In genomic region chr12:109844983-109845841, GRCh38 we compare ENCODE assay signal across 2 cellular contexts.
A peak's percentile ranks its signal among the peaks of the same experiment; 100 is the strongest.
TF ChIP-seq lines count a peak whose summit lies in the region.

No MANE protein-coding gene starts in this region.

TF ChIP-seq in GM12891, 5 proteins besides CTCF, POLR2A, EP300 and RAD21:
- no peak for TF ChIP-seq POU2F2 (IDR thresholded peaks at IDR 0.05; ENCODE audit: low read depth, low read length)
- no peak for TF ChIP-seq POLR2AphosphoS5 (IDR thresholded peaks at IDR 0.05; ENCODE audit: low read depth, low read length)
- no peak for TF ChIP-seq SPI1 (IDR thresholded peaks at IDR 0.05; ENCODE audit: low read depth, low read length)
- no peak for TF ChIP-seq PAX5 (IDR thresholded peaks at IDR 0.05; ENCODE audit: insufficient read depth, low read length, severe bottlenecking)
- TF ChIP-seq TAF1 (IDR thresholded peaks at IDR 0.05; ENCODE audit: low read depth, low read length): no peak

TF ChIP-seq in GM12878, 131 proteins besides CTCF, POLR2A, EP300 and RAD21:
- TF ChIP-seq CREB1 (IDR thresholded peaks at IDR 0.05; ENCODE audit: low read depth) (no peak), ZBTB33 (IDR thresholded peaks at IDR 0.05) (no peak), TCF12 (IDR thresholded peaks at IDR 0.05; ENCODE audit: low read depth, low read length) (0 out of 2 replicates have a peak, but pooled peaks have one; percentile 20), HDAC2 (IDR thresholded peaks at IDR 0.05) (no peak), NR2F1 (conservative IDR thresholded peaks at IDR 0.05) (0 out of 2 replicates have a peak, but pooled peaks have one; percentile 13), CHD2 (IDR thresholded peaks at IDR 0.05; ENCODE audit: borderline replicate concordance, low read depth, low read length) (peak; percentile 39; the same call in 1 of the 2 replicates), MTA2 (IDR thresholded peaks at IDR 0.05; ENCODE audit: low read depth) (0 out of 2 replicates have a peak, but pooled peaks have one; percentile 9), ZNF217 (IDR thresholded peaks at IDR 0.05) (peak; percentile 76), FOS (IDR thresholded peaks at IDR 0.05; ENCODE audit: borderline replicate concordance, extremely low read depth, insufficient read length) (no peak), SMARCA5 (IDR thresholded peaks at IDR 0.05) (peak; percentile 82), CREM (IDR thresholded peaks at IDR 0.05; ENCODE audit: low read depth) (no peak), NBN (IDR thresholded peaks at IDR 0.05) (peak; percentile 72), FOXK2 (IDR thresholded peaks at IDR 0.05) (no peak), JUND (IDR thresholded peaks at IDR 0.05; ENCODE audit: low read depth, low read length) (0 out of 2 replicates have a peak, but pooled peaks have one; percentile 28), NFXL1 (IDR thresholded peaks at IDR 0.05; ENCODE audit: borderline replicate concordance) (no peak), SMC3 (IDR thresholded peaks at IDR 0.05; ENCODE audit: borderline replicate concordance, low read length) (peak; percentile 61), ZNF622 (IDR thresholded peaks at IDR 0.05) (no peak), ZNF207 (IDR thresholded peaks at IDR 0.05; ENCODE audit: borderline replicate concordance) (peak; percentile 85), RELB (IDR thresholded peaks at IDR 0.05; ENCODE audit: low read depth) (peak; percentile 39; the same call in 1 of the 2 replicates), SMAD5 (IDR thresholded peaks at IDR 0.05; ENCODE audit: low read depth) (no peak), RELA (IDR thresholded peaks at IDR 0.05; ENCODE audit: borderline replicate concordance, partially characterized antibody) (peak; percentile 83), RUNX3 (IDR thresholded peaks at IDR 0.05; ENCODE audit: low read length) (peak; percentile 6; the same call in 1 of the 2 replicates), BCL3 (IDR thresholded peaks at IDR 0.05; ENCODE audit: borderline replicate concordance, insufficient read depth, low read depth, low read length, poor library complexity, severe bottlenecking) (no peak), NRF1 (conservative IDR thresholded peaks at IDR 0.05; ENCODE audit: low read depth, low read length) (peak; percentile 80), SP1 (IDR thresholded peaks at IDR 0.05; ENCODE audit: low read depth, low read length) (peak; percentile 28), STAT3 (IDR thresholded peaks at IDR 0.05; ENCODE audit: low read depth, low read length) (no peak), HDGF (IDR thresholded peaks at IDR 0.05) (peak; percentile 87), DPF2 (IDR thresholded peaks at IDR 0.05) (0 out of 2 replicates have a peak, but pooled peaks have one; percentile 8), GATAD2B (conservative IDR thresholded peaks at IDR 0.05; ENCODE audit: low read depth) (0 out of 2 replicates have a peak, but pooled peaks have one; percentile 44), IKZF1 (conservative IDR thresholded peaks at IDR 0.05) (peak; percentile 77), YY1 (IDR thresholded peaks at IDR 0.05; ENCODE audit: low read depth, low read length) (peak; percentile 39; the same call in 1 of the 2 replicates), TBL1XR1 (IDR thresholded peaks at IDR 0.05; ENCODE audit: low read depth, low read length) (0 out of 2 replicates have a peak, but pooled peaks have one; percentile 28), BRCA1 (IDR thresholded peaks at IDR 0.05; ENCODE audit: low read depth, low read length) (no peak), RB1 (IDR thresholded peaks at IDR 0.05; ENCODE audit: borderline replicate concordance) (peak; percentile 86), MAX (IDR thresholded peaks at IDR 0.05; ENCODE audit: low read depth, low read length) (0 out of 2 replicates have a peak, but pooled peaks have one; percentile 20), BHLHE40 (IDR thresholded peaks at IDR 0.05; ENCODE audit: borderline replicate concordance in 1 of 2, low read depth in 2 of 2, low read length in 1 of 2) (peak in 1 of 2 experiments; percentile 58; a peak in 2 of 4 replicates)
- TF ChIP-seq, protein P1, sequence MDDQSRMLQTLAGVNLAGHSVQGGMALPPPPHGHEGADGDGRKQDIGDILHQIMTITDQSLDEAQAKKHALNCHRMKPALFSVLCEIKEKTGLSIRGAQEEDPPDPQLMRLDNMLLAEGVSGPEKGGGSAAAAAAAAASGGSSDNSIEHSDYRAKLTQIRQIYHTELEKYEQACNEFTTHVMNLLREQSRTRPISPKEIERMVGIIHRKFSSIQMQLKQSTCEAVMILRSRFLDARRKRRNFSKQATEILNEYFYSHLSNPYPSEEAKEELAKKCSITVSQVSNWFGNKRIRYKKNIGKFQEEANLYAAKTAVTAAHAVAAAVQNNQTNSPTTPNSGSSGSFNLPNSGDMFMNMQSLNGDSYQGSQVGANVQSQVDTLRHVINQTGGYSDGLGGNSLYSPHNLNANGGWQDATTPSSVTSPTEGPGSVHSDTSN (IDR thresholded peaks at IDR 0.05; ENCODE audit: insufficient replicate concordance, low read depth, low read length): no peak
- TF ChIP-seq, protein P2, sequence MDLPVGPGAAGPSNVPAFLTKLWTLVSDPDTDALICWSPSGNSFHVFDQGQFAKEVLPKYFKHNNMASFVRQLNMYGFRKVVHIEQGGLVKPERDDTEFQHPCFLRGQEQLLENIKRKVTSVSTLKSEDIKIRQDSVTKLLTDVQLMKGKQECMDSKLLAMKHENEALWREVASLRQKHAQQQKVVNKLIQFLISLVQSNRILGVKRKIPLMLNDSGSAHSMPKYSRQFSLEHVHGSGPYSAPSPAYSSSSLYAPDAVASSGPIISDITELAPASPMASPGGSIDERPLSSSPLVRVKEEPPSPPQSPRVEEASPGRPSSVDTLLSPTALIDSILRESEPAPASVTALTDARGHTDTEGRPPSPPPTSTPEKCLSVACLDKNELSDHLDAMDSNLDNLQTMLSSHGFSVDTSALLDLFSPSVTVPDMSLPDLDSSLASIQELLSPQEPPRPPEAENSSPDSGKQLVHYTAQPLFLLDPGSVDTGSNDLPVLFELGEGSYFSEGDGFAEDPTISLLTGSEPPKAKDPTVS (IDR thresholded peaks at IDR 0.05; ENCODE audit: low read depth, low read length): no peak
- TF ChIP-seq, protein P3, sequence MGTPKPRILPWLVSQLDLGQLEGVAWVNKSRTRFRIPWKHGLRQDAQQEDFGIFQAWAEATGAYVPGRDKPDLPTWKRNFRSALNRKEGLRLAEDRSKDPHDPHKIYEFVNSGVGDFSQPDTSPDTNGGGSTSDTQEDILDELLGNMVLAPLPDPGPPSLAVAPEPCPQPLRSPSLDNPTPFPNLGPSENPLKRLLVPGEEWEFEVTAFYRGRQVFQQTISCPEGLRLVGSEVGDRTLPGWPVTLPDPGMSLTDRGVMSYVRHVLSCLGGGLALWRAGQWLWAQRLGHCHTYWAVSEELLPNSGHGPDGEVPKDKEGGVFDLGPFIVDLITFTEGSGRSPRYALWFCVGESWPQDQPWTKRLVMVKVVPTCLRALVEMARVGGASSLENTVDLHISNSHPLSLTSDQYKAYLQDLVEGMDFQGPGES (IDR thresholded peaks at IDR 0.05): 0 out of 2 replicates have a peak, but pooled peaks have one; percentile 24
- TF ChIP-seq, protein P4, sequence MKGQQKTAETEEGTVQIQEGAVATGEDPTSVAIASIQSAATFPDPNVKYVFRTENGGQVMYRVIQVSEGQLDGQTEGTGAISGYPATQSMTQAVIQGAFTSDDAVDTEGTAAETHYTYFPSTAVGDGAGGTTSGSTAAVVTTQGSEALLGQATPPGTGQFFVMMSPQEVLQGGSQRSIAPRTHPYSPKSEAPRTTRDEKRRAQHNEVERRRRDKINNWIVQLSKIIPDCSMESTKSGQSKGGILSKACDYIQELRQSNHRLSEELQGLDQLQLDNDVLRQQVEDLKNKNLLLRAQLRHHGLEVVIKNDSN (IDR thresholded peaks at IDR 0.05; ENCODE audit: borderline replicate concordance, extremely low read length, insufficient read depth, low read depth, low read length): no peak
- TF ChIP-seq, protein P5, sequence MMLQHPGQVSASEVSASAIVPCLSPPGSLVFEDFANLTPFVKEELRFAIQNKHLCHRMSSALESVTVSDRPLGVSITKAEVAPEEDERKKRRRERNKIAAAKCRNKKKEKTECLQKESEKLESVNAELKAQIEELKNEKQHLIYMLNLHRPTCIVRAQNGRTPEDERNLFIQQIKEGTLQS (IDR thresholded peaks at IDR 0.05; ENCODE audit: borderline replicate concordance, extremely low read depth, low read depth, low read length): peak; percentile 39; the same call in 1 of the 2 replicates
